Comparison of ENCODE assay signal across 17 cellular contexts in genomic region chr2:146762786-146763185, GRCh38.
DNase-seq lines count a peak whose midpoint lies in the region; ATAC-seq, FAIRE-seq and TF ChIP-seq lines count a peak whose summit lies in the region.
"Had no signal": no experiment of that assay in that cellular context is flagged by ENCODE, and none has a peak within 500 bp of the region (broad histone marks: within the 10 kb centered on the region; RNA-seq: fewer than 3 reads in every experiment).

No MANE protein-coding gene starts in this region.

- H3K4me3 ChIP-seq in bronchial epithelial cell (ENCODE audit: low read depth, low read length) (no peak overlapping the region), esophagus squamous epithelium (no peak overlapping the region), neuron (ENCODE audit: low read length) (no peak overlapping the region)
- H3K4me3 ChIP-seq: A549 had no signal

- H3K27ac ChIP-seq in esophagus squamous epithelium: peak overlapping the region in 3 of 4 donors; percentile 35 to 62 (median 37)
- H3K27ac ChIP-seq: A549, C4-2B had no signal

- no peak for FAIRE-seq in bronchial epithelial cell (lab: Jason Lieb, UNC)
- FAIRE-seq: A549, GM19239, HepG2 had no signal

- no peak for ATAC-seq in GM21367 (IDR thresholded peaks at IDR 0.05; ENCODE audit: unreplicated experiment)
- ATAC-seq: A549; CD8-positive, alpha-beta T cell; HepG2 had no signal

- 42 to 54% methylated on average over 2 of the region's 2 CpGs for whole genome bisulfite sequencing in esophagus squamous epithelium, 2 donors

- no peaks in the 10 kb centered on the region for H3K4me1 ChIP-seq in esophagus squamous epithelium
- peaks cover 14% of the 10 kb centered on the region for H3K4me1 ChIP-seq in neuron (ENCODE audit: insufficient read depth, low read length)
- H3K4me1 ChIP-seq: A549, BE2C had no signal

- DNase-seq in bronchial epithelial cell (ENCODE audit: low read depth) (peak; percentile 85), esophagus squamous epithelium (lab: John Stamatoyannopoulos, UW) (no peak), dedifferentiated amniotic fluid mesenchymal stem cell (ENCODE audit: extremely low spot score) (no peak)
- DNase-seq in stimulated activated CD4-positive, alpha-beta T cell treated with anti-CD3 and anti-CD28 coated beads, Interleukin-2, amount 100 ng/mL, for 24 hours: no peak
- DNase-seq: BE2C; CD8-positive, alpha-beta T cell; COR-L47; DND-41; GF-D8; HCEC 1CT; HFFc6 had no signal

- no peak for TF ChIP-seq POLR2A in esophagus squamous epithelium (IDR thresholded peaks at IDR 0.05)

- no peak for TF ChIP-seq CTCF in bronchial epithelial cell (IDR thresholded peaks at IDR 0.05; ENCODE audit: insufficient read depth, low read length, severe bottlenecking)
- no peak for TF ChIP-seq CTCF in esophagus squamous epithelium (IDR thresholded peaks at IDR 0.05)

- H2AFZ ChIP-seq in neuron (ENCODE audit: low read depth, low read length): peak overlapping the region; percentile 84

- H3K9me3 ChIP-seq in esophagus squamous epithelium (no peaks in the 10 kb centered on the region), neuron (ENCODE audit: low read length) (no peaks in the 10 kb centered on the region)
- H3K9me3 ChIP-seq: A549, BE2C had no signal

- intact Hi-C loops in esophagus squamous epithelium (cut with DNase I): no loop called here

- H3K27me3 ChIP-seq in bronchial epithelial cell (ENCODE audit: control insufficient read depth, insufficient read depth, low read length): no peaks in the 10 kb centered on the region
- no peaks in the 10 kb centered on the region for H3K27me3 ChIP-seq in esophagus squamous epithelium
- no peaks in the 10 kb centered on the region for H3K27me3 ChIP-seq in neuron (ENCODE audit: insufficient read depth, low read length)
- H3K27me3 ChIP-seq: BE2C had no signal

- H3K36me3 ChIP-seq in bronchial epithelial cell (ENCODE audit: control insufficient read depth, insufficient read depth, low read length) (no peaks in the 10 kb centered on the region), esophagus squamous epithelium (no peaks in the 10 kb centered on the region), neuron (ENCODE audit: insufficient read depth, low read length) (no peaks in the 10 kb centered on the region)
- H3K36me3 ChIP-seq: BE2C had no signal
